Comparison of ENCODE assay signal across 1 cellular context in the genomic region with DNA sequence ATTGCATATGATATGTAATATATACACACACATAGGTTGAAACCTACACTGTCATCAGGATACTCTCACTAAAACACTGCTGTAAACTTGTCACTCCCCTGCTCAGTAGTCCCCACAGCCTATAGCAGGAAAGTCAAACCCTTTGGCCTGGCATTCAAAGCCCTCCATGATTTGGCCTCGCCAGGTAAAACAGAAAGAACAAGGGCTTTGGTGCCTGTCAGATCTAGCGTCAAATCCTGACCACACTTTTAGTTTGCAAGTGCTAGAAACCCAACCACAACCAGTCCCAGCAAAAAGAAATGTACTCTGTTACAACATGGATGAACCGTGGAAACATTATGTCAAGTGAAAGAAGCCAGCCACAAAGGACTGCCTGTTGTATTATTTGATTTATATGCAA.
TF ChIP-seq lines count a peak whose summit lies in the region.

No MANE protein-coding gene starts in this region.

TF ChIP-seq in WTC11, 78 proteins besides CTCF, POLR2A, EP300 and RAD21 (continued from another document):
- TF ChIP-seq, protein P1, sequence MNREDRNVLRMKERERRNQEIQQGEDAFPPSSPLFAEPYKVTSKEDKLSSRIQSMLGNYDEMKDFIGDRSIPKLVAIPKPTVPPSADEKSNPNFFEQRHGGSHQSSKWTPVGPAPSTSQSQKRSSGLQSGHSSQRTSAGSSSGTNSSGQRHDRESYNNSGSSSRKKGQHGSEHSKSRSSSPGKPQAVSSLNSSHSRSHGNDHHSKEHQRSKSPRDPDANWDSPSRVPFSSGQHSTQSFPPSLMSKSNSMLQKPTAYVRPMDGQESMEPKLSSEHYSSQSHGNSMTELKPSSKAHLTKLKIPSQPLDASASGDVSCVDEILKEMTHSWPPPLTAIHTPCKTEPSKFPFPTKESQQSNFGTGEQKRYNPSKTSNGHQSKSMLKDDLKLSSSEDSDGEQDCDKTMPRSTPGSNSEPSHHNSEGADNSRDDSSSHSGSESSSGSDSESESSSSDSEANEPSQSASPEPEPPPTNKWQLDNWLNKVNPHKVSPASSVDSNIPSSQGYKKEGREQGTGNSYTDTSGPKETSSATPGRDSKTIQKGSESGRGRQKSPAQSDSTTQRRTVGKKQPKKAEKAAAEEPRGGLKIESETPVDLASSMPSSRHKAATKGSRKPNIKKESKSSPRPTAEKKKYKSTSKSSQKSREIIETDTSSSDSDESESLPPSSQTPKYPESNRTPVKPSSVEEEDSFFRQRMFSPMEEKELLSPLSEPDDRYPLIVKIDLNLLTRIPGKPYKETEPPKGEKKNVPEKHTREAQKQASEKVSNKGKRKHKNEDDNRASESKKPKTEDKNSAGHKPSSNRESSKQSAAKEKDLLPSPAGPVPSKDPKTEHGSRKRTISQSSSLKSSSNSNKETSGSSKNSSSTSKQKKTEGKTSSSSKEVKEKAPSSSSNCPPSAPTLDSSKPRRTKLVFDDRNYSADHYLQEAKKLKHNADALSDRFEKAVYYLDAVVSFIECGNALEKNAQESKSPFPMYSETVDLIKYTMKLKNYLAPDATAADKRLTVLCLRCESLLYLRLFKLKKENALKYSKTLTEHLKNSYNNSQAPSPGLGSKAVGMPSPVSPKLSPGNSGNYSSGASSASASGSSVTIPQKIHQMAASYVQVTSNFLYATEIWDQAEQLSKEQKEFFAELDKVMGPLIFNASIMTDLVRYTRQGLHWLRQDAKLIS (CRISPR knock-in tag; IDR thresholded peaks at IDR 0.05; ENCODE audit: borderline replicate concordance) = no peak
- TF ChIP-seq, protein P2, sequence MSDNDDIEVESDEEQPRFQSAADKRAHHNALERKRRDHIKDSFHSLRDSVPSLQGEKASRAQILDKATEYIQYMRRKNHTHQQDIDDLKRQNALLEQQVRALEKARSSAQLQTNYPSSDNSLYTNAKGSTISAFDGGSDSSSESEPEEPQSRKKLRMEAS (CRISPR knock-in tag; IDR thresholded peaks at IDR 0.05) = no peak
